ENCODE assay signal across 31 cellular contexts in genomic region chr2:3272761-3273160, GRCh38.
"Had no signal": no experiment of that assay in that cellular context is flagged by ENCODE, and none has a peak within 500 bp of the region (broad histone marks: within the 10 kb centered on the region; RNA-seq: fewer than 3 reads in every experiment).

No MANE protein-coding gene starts in this region.

- H3K27ac Mint-ChIP-seq: activated CD8-positive, alpha-beta T cell treated with anti-CD3 and anti-CD28 coated beads for 36 hours; activated naive CD4-positive, alpha-beta T cell treated with anti-CD3 and anti-CD28 coated beads for 36 hours; activated naive CD4-positive, alpha-beta T cell treated with anti-CD3 and anti-CD28 coated beads, Interleukin-2, amount 50 U/mL, for 24 hours; activated naive CD8-positive, alpha-beta T cell treated with anti-CD3 and anti-CD28 coated beads for 36 hours; activated naive CD8-positive, alpha-beta T cell treated with anti-CD3 and anti-CD28 coated beads, Interleukin-2, amount 50 U/mL, for 24 hours; activated T-helper 2 cell treated with anti-CD3 and anti-CD28 coated beads, Interferon-gamma antibody, Interleukin-2, Interleukin-4, amounts not matched to agents 10 μg/mL and 5 μg/mL and 100 μg/mL, durations not matched to agents 14 hours and 24 hours and 36 hours; brain; effector memory CD8-positive, alpha-beta T cell had no signal

- H3K36me3 ChIP-seq: adrenal gland, ascending aorta, breast epithelium, cardiac muscle cell, heart right ventricle had no signal

- H3K27ac ChIP-seq: adrenal gland, ascending aorta, breast epithelium, cardiac muscle cell, epithelial cell of prostate, esophagus squamous epithelium, gastroesophageal sphincter, heart right ventricle had no signal

- H3K27me3 Mint-ChIP-seq: activated CD8-positive, alpha-beta T cell treated with anti-CD3 and anti-CD28 coated beads for 36 hours; activated naive CD4-positive, alpha-beta T cell treated with anti-CD3 and anti-CD28 coated beads, Interleukin-2, amount 50 U/mL, for 24 hours; activated naive CD8-positive, alpha-beta T cell treated with anti-CD3 and anti-CD28 coated beads for 36 hours; activated naive CD8-positive, alpha-beta T cell treated with anti-CD3 and anti-CD28 coated beads, Interleukin-2, amount 50 U/mL, for 24 hours; central memory CD8-positive, alpha-beta T cell; effector memory CD8-positive, alpha-beta T cell had no signal

- H3K4me1 ChIP-seq: adrenal gland, ascending aorta, breast epithelium, gastroesophageal sphincter, heart right ventricle had no signal

- H3K4me1 Mint-ChIP-seq: activated naive CD4-positive, alpha-beta T cell treated with anti-CD3 and anti-CD28 coated beads, Interleukin-2, amount 50 U/mL, for 24 hours; activated naive CD8-positive, alpha-beta T cell treated with anti-CD3 and anti-CD28 coated beads for 36 hours; activated naive CD8-positive, alpha-beta T cell treated with anti-CD3 and anti-CD28 coated beads, Interleukin-2, amount 50 U/mL, for 24 hours; central memory CD8-positive, alpha-beta T cell had no signal

- ATAC-seq: activated CD8-positive, alpha-beta T cell treated with anti-CD3 and anti-CD28 coated beads for 36 hours; activated naive CD8-positive, alpha-beta T cell treated with anti-CD3 and anti-CD28 coated beads, Interleukin-2, amount 50 U/mL, for 24 hours; activated T-cell treated with anti-CD3 and anti-CD28 coated beads, Interleukin-2, amount 50 U/mL, for 4 hours; effector memory CD8-positive, alpha-beta T cell; gastroesophageal sphincter; heart right ventricle had no signal

- H3K27me3 ChIP-seq: adrenal gland, ascending aorta, breast epithelium, cardiac muscle cell, esophagus squamous epithelium, gastroesophageal sphincter, heart right ventricle had no signal

- FAIRE-seq: colon had no signal

- DNase-seq: activated CD4-positive, alpha-beta T cell treated with anti-CD3 and anti-CD28 coated beads for 4 hours; activated CD4-positive, alpha-beta T cell treated with anti-CD3 and anti-CD28 coated beads, Interleukin-2, amount 50 U/mL, for 1 hour; activated CD4-positive, alpha-beta T cell treated with anti-CD3 and anti-CD28 coated beads, Interleukin-2, amount 50 U/mL, for 48 hours; activated CD4-positive, CD25-positive, alpha-beta regulatory T cell; activated CD4-positive, CD25-positive, alpha-beta regulatory T cell treated with anti-CD3 and anti-CD28 coated beads, Interleukin-2, amount 50 U/mL, for 72 hours; activated CD8-positive, alpha-beta memory T cell treated with anti-CD3 and anti-CD28 coated beads for 24 hours; activated CD8-positive, alpha-beta T cell treated with anti-CD3 and anti-CD28 coated beads for 36 hours; activated effector memory CD4-positive, alpha-beta T cell treated with anti-CD3 and anti-CD28 coated beads, Interleukin-2, amount 50 U/mL, for 16 hours; activated naive CD4-positive, alpha-beta T cell treated with anti-CD3 and anti-CD28 coated beads for 36 hours; activated naive CD8-positive, alpha-beta T cell treated with anti-CD3 and anti-CD28 coated beads for 36 hours; activated naive CD8-positive, alpha-beta T cell treated with anti-CD3 and anti-CD28 coated beads, Interleukin-2, amount 50 U/mL, for 24 hours; activated T-cell treated with anti-CD3 and anti-CD28 coated beads, Interleukin-2, amount 50 U/mL, for 4 hours; adrenal gland; cortex of kidney; dermis blood vessel endothelial cell; effector CD4-positive, alpha-beta T cell; effector memory CD8-positive, alpha-beta T cell; esophagus squamous epithelium; foreskin melanocyte; heart right ventricle; T-helper 2 cell had no signal

- H3K4me3 Mint-ChIP-seq: activated CD8-positive, alpha-beta T cell treated with anti-CD3 and anti-CD28 coated beads for 36 hours; activated naive CD4-positive, alpha-beta T cell treated with anti-CD3 and anti-CD28 coated beads for 36 hours; activated naive CD4-positive, alpha-beta T cell treated with anti-CD3 and anti-CD28 coated beads, Interleukin-2, amount 50 U/mL, for 24 hours; activated naive CD8-positive, alpha-beta T cell treated with anti-CD3 and anti-CD28 coated beads for 36 hours; activated naive CD8-positive, alpha-beta T cell treated with anti-CD3 and anti-CD28 coated beads, Interleukin-2, amount 50 U/mL, for 24 hours; activated T-cell treated with anti-CD3 and anti-CD28 coated beads, Interleukin-2, amount 50 U/mL, for 4 hours; brain; central memory CD8-positive, alpha-beta T cell; effector memory CD8-positive, alpha-beta T cell had no signal

- H3K9me3 Mint-ChIP-seq: effector memory CD8-positive, alpha-beta T cell had no signal

- H3K4me3 ChIP-seq: adrenal gland, ascending aorta, breast epithelium, cardiac muscle cell, esophagus squamous epithelium, gastroesophageal sphincter, heart right ventricle had no signal
